Comparison of ENCODE assay signal across 25 cellular contexts in genomic region chr3:151639096-151639740, GRCh38.
DNase-seq lines count a peak whose midpoint lies in the region; ATAC-seq and TF ChIP-seq lines count a peak whose summit lies in the region.
"Had no signal": no experiment of that assay in that cellular context is flagged by ENCODE, and none has a peak within 500 bp of the region (broad histone marks: within the 10 kb centered on the region; RNA-seq: fewer than 3 reads in every experiment).

No MANE protein-coding gene starts in this region.

- no peaks in the 10 kb centered on the region for H3K79me2 ChIP-seq in DND-41 (ENCODE audit: insufficient read depth, low read length)
- no peaks in the 10 kb centered on the region for H3K79me2 ChIP-seq in hepatocyte

- no peaks in the 10 kb centered on the region for H3K27me3 ChIP-seq in DND-41 (ENCODE audit: insufficient read depth, low read length, poor library complexity)
- no peaks in the 10 kb centered on the region for H3K27me3 ChIP-seq in hepatocyte
- H3K27me3 ChIP-seq: stomach, tibial artery had no signal

- no peak for TF ChIP-seq CTCF in DND-41 (IDR thresholded peaks at IDR 0.05; ENCODE audit: borderline replicate concordance, extremely low read depth, low read length, poor library complexity, severe bottlenecking)
- no peak for TF ChIP-seq CTCF in hepatocyte (IDR thresholded peaks at IDR 0.05; ENCODE audit: poor library complexity)

- no peak overlapping the region for H3K27ac ChIP-seq in DND-41 (ENCODE audit: low read length)
- H3K27ac ChIP-seq in hepatocyte, result peak overlapping the region; percentile 11
- H3K27ac ChIP-seq: GM23248, stomach, tibial artery had no signal

- no peak overlapping the region for H2AFZ ChIP-seq in DND-41 (ENCODE audit: low read depth, low read length)
- H2AFZ ChIP-seq in hepatocyte, result no peak overlapping the region
- H2AFZ ChIP-seq: GM23248 had no signal

- H3K4me3 ChIP-seq in DND-41 (ENCODE audit: low read depth in 1 of 2, low read length in 2 of 2), result no peak overlapping the region
- H3K4me3 ChIP-seq in hepatocyte, result no peak overlapping the region
- H3K4me3 ChIP-seq: GM23248, stomach, tibial artery had no signal

- peaks cover 20% of the 10 kb centered on the region for H3K4me1 ChIP-seq in DND-41 (ENCODE audit: insufficient read depth, low read length)
- H3K4me1 ChIP-seq in hepatocyte (ENCODE audit: insufficient read depth), result peaks cover 6% of the 10 kb centered on the region
- H3K4me1 ChIP-seq: stomach, tibial artery had no signal

- DNase-seq in DND-41 (no peak), NCI-H69 (lab: John Stamatoyannopoulos, UW) (peak; percentile 54), hepatocyte (ENCODE audit: low spot score) (peak; percentile 43), renal cortical epithelial cell (ENCODE audit: low read depth) (peak; percentile 56), DMS79 treated with DMSO at 0.1 percent for 48 hours (lab: John Stamatoyannopoulos, UW) (no peak), NCI-H446 treated with DMSO at 0.1 percent for 48 hours (lab: John Stamatoyannopoulos, UW) (no peak), DMS114 treated with DMSO at 0.1 percent for 48 hours (lab: John Stamatoyannopoulos, UW; ENCODE audit: unreplicated experiment) (no peak)
- no peak for DNase-seq in stimulated activated CD4-positive, alpha-beta T cell treated with anti-CD3 and anti-CD28 coated beads, Interleukin-4, amount 100 ng/mL, for 1 hour
- DNase-seq: activated CD4-positive, alpha-beta T cell treated with anti-CD3 and anti-CD28 coated beads, Interleukin-2, amount 50 U/mL, for 48 hours; activated CD4-positive, CD25-positive, alpha-beta regulatory T cell; activated naive CD8-positive, alpha-beta T cell treated with anti-CD3 and anti-CD28 coated beads for 36 hours; cerebellar nuclear complex; glutamatergic neuron; GM23248; mesenchymal stem cell; MV-4-11; naive thymus-derived CD8-positive, alpha-beta T cell; NCI-H187; NCI-H82; PC-3; right cardiac atrium; SHP77; stimulated activated CD4-positive, alpha-beta T cell treated with anti-CD3 and anti-CD28 coated beads, Interleukin-15, amount 100 ng/mL, for 24 hours; stomach; tibial artery had no signal

- no peaks in the 10 kb centered on the region for H4K20me1 ChIP-seq in DND-41 (ENCODE audit: insufficient read depth, low read length)
- no peaks in the 10 kb centered on the region for H4K20me1 ChIP-seq in hepatocyte (ENCODE audit: insufficient read depth, poor library complexity, severe bottlenecking)

- H3K36me3 ChIP-seq in DND-41 (ENCODE audit: insufficient read depth, low read length) (no peaks in the 10 kb centered on the region), hepatocyte (replicated peaks; ENCODE audit: insufficient read depth, low read depth) (no peaks in the 10 kb centered on the region)
- H3K36me3 ChIP-seq: stomach, tibial artery had no signal

- WGBS in hepatocyte (ENCODE audit: low lambda C conversion rate, missing lambda C conversion rate), result 55% methylated on average over 5 of the region's 5 CpGs

- H3K4me2 ChIP-seq in DND-41 (ENCODE audit: insufficient read depth, low read length), result no peak overlapping the region
- no peak overlapping the region for H3K4me2 ChIP-seq in hepatocyte

- H3K9me3 ChIP-seq in DND-41 (ENCODE audit: insufficient read depth, low read length, severe bottlenecking), result no peaks in the 10 kb centered on the region
- no peaks in the 10 kb centered on the region for H3K9me3 ChIP-seq in hepatocyte (ENCODE audit: low read depth)
- H3K9me3 ChIP-seq: stomach, tibial artery had no signal

- H3K9ac ChIP-seq in DND-41 (ENCODE audit: low read depth, low read length), result no peak overlapping the region
- H3K9ac ChIP-seq: GM23248 had no signal

- ATAC-seq in DND-41 (ENCODE audit: insufficient read depth, low read depth), result peak; percentile 40; the same call in 2 of the 3 replicates
- ATAC-seq: naive thymus-derived CD8-positive, alpha-beta T cell; PC-3; right cardiac atrium had no signal

- no peaks in the 10 kb centered on the region for H3K9me2 ChIP-seq in hepatocyte (replicated peaks; ENCODE audit: insufficient read depth)

Comparison
In these comparisons a context has a peak if more than half of its experiments do, and no peak if none do; other contexts are left out.
1. DNase-seq: peak in NCI-H69 (single experiment), hepatocyte (single experiment) and renal cortical epithelial cell (single experiment); none in DND-41 (single experiment), DMS79 treated with DMSO at 0.1 percent for 48 hours (single experiment), NCI-H446 treated with DMSO at 0.1 percent for 48 hours (single experiment), stimulated activated CD4-positive, alpha-beta T cell treated with anti-CD3 and anti-CD28 coated beads, Interleukin-4, amount 100 ng/mL, for 1 hour (single experiment) and DMS114 treated with DMSO at 0.1 percent for 48 hours (single experiment).